In genomic region chr5:150520747-150521521, GRCh38 we compare ENCODE assay signal across 1 cellular context.
TF ChIP-seq lines count a peak whose summit lies in the region.

No MANE protein-coding gene starts in this region.

TF ChIP-seq in GM12891, 5 proteins besides CTCF, POLR2A, EP300 and RAD21:
- TF ChIP-seq TAF1 (IDR thresholded peaks at IDR 0.05; ENCODE audit: low read depth, low read length) = no peak
- TF ChIP-seq PAX5 (IDR thresholded peaks at IDR 0.05; ENCODE audit: insufficient read depth, low read length, severe bottlenecking) = no peak
- TF ChIP-seq SPI1 (IDR thresholded peaks at IDR 0.05; ENCODE audit: low read depth, low read length) = no peak
- TF ChIP-seq POLR2AphosphoS5 (IDR thresholded peaks at IDR 0.05; ENCODE audit: low read depth, low read length) = no peak
- TF ChIP-seq POU2F2 (IDR thresholded peaks at IDR 0.05; ENCODE audit: low read depth, low read length) = no peak
